15 cellular contexts compared by ENCODE assay signal in genomic region chr9:125850231-125850630, GRCh38.
DNase-seq lines count a peak whose midpoint lies in the region; FAIRE-seq lines count a peak whose summit lies in the region.
"Had no signal": no experiment of that assay in that cellular context is flagged by ENCODE, and none has a peak within 500 bp of the region (broad histone marks: within the 10 kb centered on the region; RNA-seq: fewer than 3 reads in every experiment).

No MANE protein-coding gene starts in this region.

- peak; percentile 22 for FAIRE-seq in TTC549 (lab: Jason Lieb, UNC)
- FAIRE-seq: GM12878, GM18507, HTR-8/SVneo had no signal

- peak; percentile 31 for DNase-seq in NCI-H82 (lab: John Stamatoyannopoulos, UW)
- DNase-seq in NCI-H82 treated with DMSO at 0.1 percent for 48 hours (lab: John Stamatoyannopoulos, UW; ENCODE audit: unreplicated experiment), result no peak
- peak; percentile 18 for DNase-seq in NCI-H1694 (lab: John Stamatoyannopoulos, UW)
- DNase-seq in A172 (ENCODE audit: low spot score), result no peak
- no peak for DNase-seq in DMS53 (lab: John Stamatoyannopoulos, UW)
- DNase-seq in stimulated activated CD4-positive, alpha-beta T cell treated with anti-CD3 and anti-CD28 coated beads, Interleukin-12 subunit alpha, Interleukin-12 subunit beta, amount 100 ng/mL, for 4 hours, result no peak
- DNase-seq: 8988T; C1 segment of cervical spinal cord; CD4-positive, alpha-beta T cell; Kasumi-1; KBM-7 had no signal

Comparison
In these comparisons a context has a peak if more than half of its experiments do, and no peak if none do; other contexts are left out.
1. DNase-seq: peak in NCI-H82 (single experiment) and NCI-H1694 (single experiment); none in NCI-H82 treated with DMSO at 0.1 percent for 48 hours (single experiment), A172 (single experiment), DMS53 (single experiment) and stimulated activated CD4-positive, alpha-beta T cell treated with anti-CD3 and anti-CD28 coated beads, Interleukin-12 subunit alpha, Interleukin-12 subunit beta, amount 100 ng/mL, for 4 hours (single experiment).